Comparison of ENCODE assay signal across 6 cellular contexts in genomic region chr3:74074700-74075099, GRCh38.
"Had no signal": no experiment of that assay in that cellular context is flagged by ENCODE, and none has a peak within 500 bp of the region (broad histone marks: within the 10 kb centered on the region; RNA-seq: fewer than 3 reads in every experiment).

No MANE protein-coding gene starts in this region.

- H3K4me3 ChIP-seq: K562 had no signal

- H3K9ac ChIP-seq: KMS-11 had no signal

- H3K4me2 ChIP-seq: KMS-11 had no signal

- FAIRE-seq: HTR-8/SVneo, K562 had no signal

- ATAC-seq: K562 had no signal

- H3K27ac ChIP-seq: HL-60, KMS-11 had no signal

- DNase-seq: KBM-7, KG1 had no signal
